15 cellular contexts compared by ENCODE assay signal in genomic region chr5:174177531-174177930, GRCh38.
DNase-seq lines count a peak whose midpoint lies in the region; ATAC-seq and TF ChIP-seq lines count a peak whose summit lies in the region.
"Had no signal": no experiment of that assay in that cellular context is flagged by ENCODE, and none has a peak within 500 bp of the region (broad histone marks: within the 10 kb centered on the region; RNA-seq: fewer than 3 reads in every experiment).

No MANE protein-coding gene starts in this region.

- H3K9me3 ChIP-seq in H9 (ENCODE audit: control insufficient read depth, low read depth, low read length) (no peaks in the 10 kb centered on the region), left lung (no peaks in the 10 kb centered on the region)
- H3K9me3 ChIP-seq: HAP-1 had no signal

- H3K36me3 ChIP-seq in left lung = no peaks in the 10 kb centered on the region
- H3K36me3 ChIP-seq: HAP-1 had no signal

- H4K5ac ChIP-seq in H9 (ENCODE audit: insufficient read length, low read depth, low read length) = no peak overlapping the region

- H2AFZ ChIP-seq in H9 (ENCODE audit: low read length) = no peak overlapping the region

- no peak overlapping the region for H3K18ac ChIP-seq in H9 (ENCODE audit: insufficient read length, low read depth, low read length)

- no peak overlapping the region for H3K27ac Mint-ChIP-seq in H9
- no peak overlapping the region for H3K27ac Mint-ChIP-seq in T-helper 2 cell treated with Interferon-gamma antibody and Interleukin-4, amounts not matched to agents 5 μg/mL and 100 μg/mL, for 36 hours
- H3K27ac Mint-ChIP-seq: B cell; CD4-positive, alpha-beta T cell; HFFc6 had no signal

- H3K36me3 Mint-ChIP-seq in H9 (ENCODE audit: insufficient read depth in 1 of 3, low read depth in 3 of 3) = no peaks in the 10 kb centered on the region
- H3K36me3 Mint-ChIP-seq in T-helper 2 cell treated with Interferon-gamma antibody and Interleukin-4, amounts not matched to agents 5 μg/mL and 100 μg/mL, for 36 hours (ENCODE audit: low read depth) = no peaks in the 10 kb centered on the region

- H3K4me1 Mint-ChIP-seq in H9 = peaks cover 6 to 9% of the 10 kb centered on the region in 2 experiments; a peak in 3 of 4 replicates
- no peaks in the 10 kb centered on the region for H3K4me1 Mint-ChIP-seq in T-helper 2 cell treated with Interferon-gamma antibody and Interleukin-4, amounts not matched to agents 5 μg/mL and 100 μg/mL, for 36 hours (ENCODE audit: low read depth)
- H3K4me1 Mint-ChIP-seq: B cell had no signal

- WGBS in H9 (ENCODE audit: extremely low coverage, insufficient read length, low lambda C conversion rate) = no CpG with 5 or more reads among the region's 6 CpGs

- H2BK15ac ChIP-seq in H9 (ENCODE audit: low read depth, low read length) = no peak overlapping the region

- H3K79me1 ChIP-seq in H9 (ENCODE audit: insufficient read depth, low read depth, low read length, poor library complexity, severe bottlenecking) = no peaks in the 10 kb centered on the region

- peaks cover 14% of the 10 kb centered on the region for H3K27me3 Mint-ChIP-seq in H9 (ENCODE audit: low read depth)
- H3K27me3 Mint-ChIP-seq in T-helper 2 cell treated with Interferon-gamma antibody and Interleukin-4, amounts not matched to agents 5 μg/mL and 100 μg/mL, for 36 hours (ENCODE audit: low read depth) = no peaks in the 10 kb centered on the region

- no peak overlapping the region for H3K23ac ChIP-seq in H9 (ENCODE audit: insufficient read length, low read depth, low read length)

- intact Hi-C loops in left lung (cut with DNase I) = no loop called here

- H3K9ac ChIP-seq in H9 (ENCODE audit: extremely low read depth, insufficient read length, low read length) = no peak overlapping the region

- TF ChIP-seq CTCF in H9 (conservative IDR thresholded peaks at IDR 0.05) = no peak
- TF ChIP-seq CTCF in left lung (IDR thresholded peaks at IDR 0.05) = no peak
- TF ChIP-seq CTCF in foreskin keratinocyte (conservative IDR thresholded peaks at IDR 0.05) = no peak

- no peak overlapping the region for H4K91ac ChIP-seq in H9 (ENCODE audit: insufficient read length, low read depth, low read length)

- ATAC-seq in left lung (peak; percentile 19), foreskin keratinocyte (no peak)
- ATAC-seq: GM12878, HepG2 had no signal

- no peak overlapping the region for H2BK12ac ChIP-seq in H9 (ENCODE audit: insufficient read length, low read depth, low read length)

- H3K4me3 ChIP-seq in left lung = no peak overlapping the region
- H3K4me3 ChIP-seq: GM12878, HAP-1 had no signal

- H3K23me2 ChIP-seq in H9 (ENCODE audit: insufficient read length, low read depth, low read length, poor library complexity, severe bottlenecking) = no peaks in the 10 kb centered on the region

- H2BK5ac ChIP-seq in H9 (ENCODE audit: insufficient read length, low read length) = no peak overlapping the region

- peak; percentile 9 for DNase-seq in H9
- peak; percentile 33 for DNase-seq in cerebellar cortex (ENCODE audit: low spot score)
- DNase-seq in left lung = no peak
- peak; percentile 40 for DNase-seq in putamen (ENCODE audit: low spot score)
- no peak for DNase-seq in foreskin keratinocyte
- no peak for DNase-seq in NCI-H2196 (lab: John Stamatoyannopoulos, UW; ENCODE audit: unreplicated experiment)
- no peak for DNase-seq in T-helper 2 cell treated with Interferon-gamma antibody and Interleukin-4, amounts not matched to agents 5 μg/mL and 100 μg/mL, for 36 hours (ENCODE audit: low spot score)
- DNase-seq: CD4-positive, alpha-beta T cell; DMS 273 treated with DMSO at 0.1 percent for 48 hours; GOT3; HFFc6 had no signal

- no peak overlapping the region for H3K4me2 ChIP-seq in H9 (ENCODE audit: insufficient read depth, insufficient read length, low read length)

- H3K79me2 ChIP-seq in H9 (ENCODE audit: insufficient read depth, low read length) = no peaks in the 10 kb centered on the region

- H3K4me1 ChIP-seq in H9 (ENCODE audit: insufficient read depth, low read length) = no peaks in the 10 kb centered on the region
- H3K4me1 ChIP-seq in left lung = no peaks in the 10 kb centered on the region
- H3K4me1 ChIP-seq in foreskin keratinocyte = no peaks in the 10 kb centered on the region
- H3K4me1 ChIP-seq: HAP-1 had no signal

- H3T11ph ChIP-seq in H9 (ENCODE audit: low read length) = no peak overlapping the region

- H3K4ac ChIP-seq in H9 (ENCODE audit: low read depth, low read length) = no peak overlapping the region

- H4K20me1 ChIP-seq in H9 (ENCODE audit: control insufficient read depth, insufficient read depth, insufficient read length) = no peaks in the 10 kb centered on the region

- H3K4me3 Mint-ChIP-seq in H9 = no peak overlapping the region
- no peak overlapping the region for H3K4me3 Mint-ChIP-seq in T-helper 2 cell treated with Interferon-gamma antibody and Interleukin-4, amounts not matched to agents 5 μg/mL and 100 μg/mL, for 36 hours
- H3K4me3 Mint-ChIP-seq: B cell; CD4-positive, alpha-beta T cell; HFFc6 had no signal

- H3K27me3 ChIP-seq in H9 (ENCODE audit: insufficient read depth, low read length) = no peaks in the 10 kb centered on the region
- no peaks in the 10 kb centered on the region for H3K27me3 ChIP-seq in left lung
- no peaks in the 10 kb centered on the region for H3K27me3 ChIP-seq in foreskin keratinocyte

- H2BK20ac ChIP-seq in H9 (ENCODE audit: low read depth, low read length, poor library complexity, severe bottlenecking) = no peak overlapping the region

- no peak overlapping the region for H4K8ac ChIP-seq in H9 (replicated peaks; ENCODE audit: insufficient read length, low read depth, low read length)

- H2BK120ac ChIP-seq in H9 (ENCODE audit: low read depth, low read length, poor library complexity, severe bottlenecking) = no peak overlapping the region

- H2AK5ac ChIP-seq in H9 (ENCODE audit: insufficient read length, low read length) = no peak overlapping the region

- H3K27ac ChIP-seq in H9 (ENCODE audit: insufficient read length, low read depth, low read length) (no peak overlapping the region), left lung (no peak overlapping the region), foreskin keratinocyte (no peak overlapping the region)

- H3K14ac ChIP-seq in H9 (ENCODE audit: insufficient read depth, low read length) = no peak overlapping the region

- no peak overlapping the region for H3K56ac ChIP-seq in H9 (ENCODE audit: insufficient read length, low read depth, low read length)

- H3K9me3 Mint-ChIP-seq in H9 = no peaks in the 10 kb centered on the region; a peak in 1 of 5 replicates
- no peaks in the 10 kb centered on the region for H3K9me3 Mint-ChIP-seq in T-helper 2 cell treated with Interferon-gamma antibody and Interleukin-4, amounts not matched to agents 5 μg/mL and 100 μg/mL, for 36 hours

Comparison
In these comparisons a context has a peak if more than half of its experiments do, and no peak if none do; other contexts are left out.
1. DNase-seq: peak in H9 (single experiment), cerebellar cortex (single experiment) and putamen (single experiment); none in left lung (0 of 2), foreskin keratinocyte (0 of 2), NCI-H2196 (single experiment) and T-helper 2 cell treated with Interferon-gamma antibody and Interleukin-4, amounts not matched to agents 5 μg/mL and 100 μg/mL, for 36 hours (single experiment).